ENCODE assay signal across 15 cellular contexts in the genomic region with DNA sequence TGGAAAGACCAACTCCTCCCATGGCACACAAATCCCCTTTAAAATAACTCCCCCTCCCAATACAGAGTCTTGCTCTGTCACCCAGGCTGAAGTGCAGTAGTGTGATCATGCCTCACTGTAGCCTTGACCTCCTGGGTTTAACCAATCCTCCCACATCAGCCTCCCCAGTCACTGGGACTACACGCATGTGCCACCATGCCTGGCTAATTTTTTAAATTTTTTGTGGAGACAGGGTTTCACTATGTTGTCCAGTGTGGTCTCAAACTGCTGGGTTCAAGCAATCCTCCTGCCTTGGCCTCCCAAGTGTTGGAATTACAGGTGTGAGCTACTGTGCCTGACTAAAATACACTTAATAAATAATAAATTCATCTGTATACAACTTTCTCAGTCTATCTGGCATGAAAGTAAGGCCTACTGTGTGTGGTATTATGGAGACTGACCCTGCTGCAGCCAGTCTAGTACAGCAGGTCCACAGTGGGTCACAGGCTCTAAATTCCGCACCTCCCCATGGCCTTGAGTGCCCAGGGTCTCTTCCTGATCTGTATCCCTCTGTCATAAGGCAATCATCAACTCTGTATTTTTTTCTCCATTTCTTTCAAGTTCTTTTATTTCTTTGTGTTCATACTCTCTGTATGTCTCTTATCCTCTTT.
DNase-seq lines count a peak whose midpoint lies in the region; ATAC-seq and TF ChIP-seq lines count a peak whose summit lies in the region.
"Had no signal": no experiment of that assay in that cellular context is flagged by ENCODE, and none has a peak within 500 bp of the region (broad histone marks: within the 10 kb centered on the region; RNA-seq: fewer than 3 reads in every experiment).

No MANE protein-coding gene starts in this region.

- TF ChIP-seq CTCF in Calu3 (IDR thresholded peaks at IDR 0.05; ENCODE audit: unreplicated experiment), result no peak
- no peak for TF ChIP-seq CTCF in left ventricle myocardium inferior (IDR thresholded peaks at IDR 0.05; ENCODE audit: borderline replicate concordance)

- H3K9me3 Mint-ChIP-seq in Calu3 (ENCODE audit: low read depth, unreplicated experiment), result no peaks in the 10 kb centered on the region
- H3K9me3 Mint-ChIP-seq: CD4-positive, alpha-beta memory T cell; GM23338; memory B cell had no signal

- peak overlapping the region; percentile 34 for H3K4me3 Mint-ChIP-seq in Calu3 (ENCODE audit: low read depth, unreplicated experiment)
- H3K4me3 Mint-ChIP-seq: CD4-positive, alpha-beta memory T cell; GM23338; memory B cell had no signal

- in situ Hi-C loops in KBM-7 (cut with MboI; ENCODE audit: low pct_unique_long_range_greater_than_20kb, low sequenced_read_pairs), result no loop called here

- ATAC-seq in sciatic nerve, result peak; percentile 13
- ATAC-seq: GM23338 had no signal

- no TSS peak for BruUV-seq in Calu3 (replicated peaks; lab: Mats Ljungman, UMichigan)

- peak overlapping the region; percentile 45 for H3K27ac ChIP-seq in SJSA1
- peak overlapping the region; percentile 86 for H3K27ac ChIP-seq in left ventricle myocardium inferior (replicated peaks)

- H3K4me1 ChIP-seq in SJSA1 (replicated peaks) (peaks cover 15% of the 10 kb centered on the region), left ventricle myocardium inferior (peaks cover 79% of the 10 kb centered on the region)

- no peak for DNase-seq in Calu3
- no peak for DNase-seq in SJSA1 (ENCODE audit: low read depth in 1 of 2, low spot score in 2 of 2)
- DNase-seq in left ventricle myocardium inferior, result no peak
- DNase-seq in sciatic nerve (ENCODE audit: low spot score), result no peak
- DNase-seq in dedifferentiated amniotic fluid mesenchymal stem cell (ENCODE audit: extremely low spot score), result no peak
- DNase-seq in KBM-7, result no peak
- no peak for DNase-seq in NCI-H1105 (lab: John Stamatoyannopoulos, UW)
- DNase-seq in T1000 (lab: John Stamatoyannopoulos, UW), result no peak
- DNase-seq: activated CD4-positive, alpha-beta T cell treated with anti-CD3 and anti-CD28 coated beads, Interleukin-2, amount 50 U/mL, for 4 hours; activated effector memory CD4-positive, alpha-beta T cell treated with Interleukin-2 at 50 U/mL for 16 hours; CD4-positive, alpha-beta memory T cell; NCI-H2107; nucleus accumbens had no signal

- H3K4me1 Mint-ChIP-seq in Calu3 (ENCODE audit: low read depth, unreplicated experiment), result peaks cover 39% of the 10 kb centered on the region

- H3K27me3 ChIP-seq in SJSA1 (replicated peaks), result no peaks in the 10 kb centered on the region
- no peaks in the 10 kb centered on the region for H3K27me3 ChIP-seq in left ventricle myocardium inferior (ENCODE audit: low read depth)

- H3K36me3 ChIP-seq in SJSA1 (peaks cover 4% of the 10 kb centered on the region; the same call in 1 of the 2 replicates), left ventricle myocardium inferior (no peaks in the 10 kb centered on the region)

- H3K9me3 ChIP-seq in SJSA1 (replicated peaks) (no peaks in the 10 kb centered on the region), left ventricle myocardium inferior (replicated peaks) (no peaks in the 10 kb centered on the region)

- no peaks in the 10 kb centered on the region for H3K27me3 Mint-ChIP-seq in Calu3 (ENCODE audit: unreplicated experiment)
- H3K27me3 Mint-ChIP-seq: CD4-positive, alpha-beta memory T cell; memory B cell had no signal

- intact Hi-C loops in Calu3 (cut with micrococcal nuclease; ENCODE audit: unreplicated experiment), result loop anchor here (10.0 kb wide), 1 partner anchor 93 kb away; no protein-coding TSS in a partner anchor
- intact Hi-C loops in left ventricle myocardium inferior (cut with micrococcal nuclease), result no loop called here
- intact Hi-C loops in sciatic nerve (cut with DNase I), result no loop called here

- H3K36me3 Mint-ChIP-seq in Calu3 (ENCODE audit: insufficient read depth, unreplicated experiment), result peaks cover 7% of the 10 kb centered on the region

- H3K4me3 ChIP-seq in SJSA1 (no peak overlapping the region), left ventricle myocardium inferior (no peak overlapping the region)
- H3K4me3 ChIP-seq: GM23338 had no signal

- CTCF ChIA-PET in Calu3 (lab: Charles Lee), result no interaction called here

- H3K27ac Mint-ChIP-seq in Calu3 (ENCODE audit: unreplicated experiment), result peak overlapping the region; percentile 75
- H3K27ac Mint-ChIP-seq: GM23338, memory B cell had no signal
